ENCODE assay signal across 21 cellular contexts in the genomic region with DNA sequence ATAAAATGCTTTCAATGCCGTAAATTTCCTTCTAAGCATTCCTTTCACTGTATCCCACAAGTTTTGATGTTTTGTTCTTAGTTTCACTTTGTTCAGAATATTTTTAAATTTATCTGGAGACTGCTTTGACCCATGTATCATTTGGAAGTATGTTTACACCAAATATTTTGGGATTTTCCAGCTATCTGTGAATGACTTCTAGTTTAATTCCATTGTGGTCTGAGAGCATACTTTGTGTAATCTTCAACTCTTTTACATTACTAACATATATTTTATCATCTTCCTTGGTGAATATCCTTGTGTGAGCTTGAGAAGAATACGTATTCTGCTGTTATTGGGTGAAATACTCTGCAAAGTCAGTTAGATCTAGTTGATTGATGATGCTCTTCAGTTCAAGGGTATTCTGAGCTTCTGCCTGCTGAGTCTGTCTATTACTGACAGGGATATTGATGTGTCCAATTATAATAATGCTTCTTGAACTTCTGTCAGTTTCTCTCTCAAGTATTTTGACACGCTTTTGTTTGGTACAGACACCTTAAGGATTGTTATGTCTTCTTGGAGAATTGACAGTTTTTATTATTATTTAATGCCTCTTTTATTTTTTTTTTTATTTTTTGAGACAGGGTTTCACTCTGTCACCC. TPM values are rescaled to one million over a fixed set of nuclear protein-coding genes. Genes with fewer than 3 reads are reported as not detected.
DNase-seq lines count a peak whose midpoint lies in the region; ATAC-seq, FAIRE-seq and TF ChIP-seq lines count a peak whose summit lies in the region.
"Had no signal": no experiment of that assay in that cellular context is flagged by ENCODE, and none has a peak within 500 bp of the region (broad histone marks: within the 10 kb centered on the region; RNA-seq: fewer than 3 reads in every experiment).

No MANE protein-coding gene starts in this region.

- FAIRE-seq in endometrium (lab: Jason Lieb, UNC), result peak; percentile 60
- FAIRE-seq: HTR-8/SVneo had no signal

- H3K27ac Mint-ChIP-seq in Calu3 (ENCODE audit: unreplicated experiment) (peak overlapping the region; percentile 14), nephron progenitor cell (peak overlapping the region; percentile 12)
- H3K27ac Mint-ChIP-seq: activated T-helper 2 cell treated with anti-CD3 and anti-CD28 coated beads, Interferon-gamma antibody, Interleukin-2, Interleukin-4, amounts not matched to agents 10 μg/mL and 5 μg/mL and 100 μg/mL, durations not matched to agents 14 hours and 24 hours and 36 hours; T-helper 1 cell treated with Interleukin-12 subunit alpha and Interleukin-12 subunit beta and Interleukin-4 antibody, amounts not matched to agents 30 μg/mL and 1 μg/mL, for 36 hours had no signal

- H3K79me2 ChIP-seq in KMS-11 (ENCODE audit: insufficient read depth, low read depth), result peaks cover 97% of the 10 kb centered on the region

- no peaks in the 10 kb centered on the region for H3K27me3 ChIP-seq in KMS-11 (ENCODE audit: insufficient read depth, low read depth)
- no peaks in the 10 kb centered on the region for H3K27me3 ChIP-seq in upper lobe of right lung
- H3K27me3 ChIP-seq: BE2C, foreskin keratinocyte, tibial artery had no signal

- CTCF ChIA-PET in Calu3 (lab: Charles Lee), result no interaction called here

- DNase-seq in Calu3 (no peak), nephron progenitor cell (no peak), NCI-H187 treated with DMSO at 0.1 percent for 48 hours (lab: John Stamatoyannopoulos, UW) (no peak), upper lobe of right lung (no peak), NCI-H1092 (lab: John Stamatoyannopoulos, UW) (no peak)
- DNase-seq: activated CD4-positive, CD25-positive, alpha-beta regulatory T cell; BE2C; effector memory CD4-positive, alpha-beta T cell; foreskin keratinocyte; NCI-H1930; NCI-H510A treated with DMSO at 0.1 percent for 48 hours; SHP77 treated with DMSO at 0.1 percent for 48 hours; stimulated activated CD4-positive, alpha-beta T cell treated with anti-CD3 and anti-CD28 coated beads, Interleukin-4, amount 100 ng/mL, for 4 hours; stimulated activated CD8-positive, alpha-beta memory T cell treated with anti-CD3 and anti-CD28 coated beads, Interleukin-4, amount 100 ng/mL, for 48 hours; tibial artery had no signal

- H3K27me3 Mint-ChIP-seq in Calu3 (ENCODE audit: unreplicated experiment) (no peaks in the 10 kb centered on the region), nephron progenitor cell (ENCODE audit: low read depth, poor library complexity) (no peaks in the 10 kb centered on the region)

- H3K9ac ChIP-seq in KMS-11, result no peak overlapping the region

- no peak overlapping the region for H2AFZ ChIP-seq in KMS-11 (ENCODE audit: low read depth)

- H3K9me3 Mint-ChIP-seq in Calu3 (ENCODE audit: low read depth, unreplicated experiment), result no peaks in the 10 kb centered on the region
- peaks cover 45% of the 10 kb centered on the region for H3K9me3 Mint-ChIP-seq in nephron progenitor cell
- H3K9me3 Mint-ChIP-seq: activated T-helper 2 cell treated with anti-CD3 and anti-CD28 coated beads, Interferon-gamma antibody, Interleukin-2, Interleukin-4, amounts not matched to agents 10 μg/mL and 5 μg/mL and 100 μg/mL, durations not matched to agents 14 hours and 24 hours and 36 hours; T-helper 1 cell treated with Interleukin-12 subunit alpha and Interleukin-12 subunit beta and Interleukin-4 antibody, amounts not matched to agents 30 μg/mL and 1 μg/mL, for 36 hours had no signal

- BruUV-seq in Calu3 (replicated peaks; lab: Mats Ljungman, UMichigan), result no TSS peak

- no peak overlapping the region for H3K27ac ChIP-seq in KMS-11
- no peak overlapping the region for H3K27ac ChIP-seq in upper lobe of right lung
- H3K27ac ChIP-seq: foreskin keratinocyte, tibial artery had no signal

- intact Hi-C loops in Calu3 (cut with micrococcal nuclease; ENCODE audit: unreplicated experiment), result no loop called here
- intact Hi-C loops in upper lobe of right lung (cut with DNase I), result no loop called here

- H3K4me1 Mint-ChIP-seq in Calu3 (ENCODE audit: low read depth, unreplicated experiment) (peaks cover 78% of the 10 kb centered on the region), nephron progenitor cell (peaks cover 11% of the 10 kb centered on the region)

- H3K36me3 ChIP-seq in KMS-11 (ENCODE audit: insufficient read depth) (no peaks in the 10 kb centered on the region), upper lobe of right lung (no peaks in the 10 kb centered on the region)
- H3K36me3 ChIP-seq: BE2C, tibial artery had no signal

- H3K9me3 ChIP-seq in upper lobe of right lung, result no peaks in the 10 kb centered on the region
- H3K9me3 ChIP-seq: BE2C, tibial artery had no signal

- H3K4me3 ChIP-seq in KMS-11 (IDR thresholded peaks at IDR 0.05; ENCODE audit: insufficient read depth, low read depth, low read length) (no peak overlapping the region), upper lobe of right lung (no peak overlapping the region)
- H3K4me3 ChIP-seq: tibial artery had no signal

- TF ChIP-seq CTCF in Calu3 (IDR thresholded peaks at IDR 0.05; ENCODE audit: unreplicated experiment) (no peak), KMS-11 (conservative IDR thresholded peaks at IDR 0.05; ENCODE audit: low read depth, low read length) (no peak), nephron progenitor cell (IDR thresholded peaks at IDR 0.05) (no peak), upper lobe of right lung (IDR thresholded peaks at IDR 0.05) (no peak)

- peaks cover 20% of the 10 kb centered on the region for H3K4me1 ChIP-seq in KMS-11 (ENCODE audit: low read depth, poor library complexity, severe bottlenecking)
- H3K4me1 ChIP-seq in upper lobe of right lung, result peaks cover 68% of the 10 kb centered on the region
- H3K4me1 ChIP-seq: BE2C, foreskin keratinocyte had no signal

- H3K4me3 Mint-ChIP-seq in Calu3 (ENCODE audit: low read depth, unreplicated experiment), result peak overlapping the region; percentile 57
- H3K4me3 Mint-ChIP-seq in nephron progenitor cell, result no peak overlapping the region

- H3K36me3 Mint-ChIP-seq in Calu3 (ENCODE audit: insufficient read depth, unreplicated experiment) (peaks cover 6% of the 10 kb centered on the region), nephron progenitor cell (ENCODE audit: low read depth) (peaks cover 61% of the 10 kb centered on the region)

- H3K4me2 ChIP-seq in KMS-11, result peak overlapping the region; percentile 14

- no peak for ATAC-seq in upper lobe of right lung
- ATAC-seq in GM19023 (IDR thresholded peaks at IDR 0.05; ENCODE audit: unreplicated experiment), result no peak
- ATAC-seq: foreskin keratinocyte had no signal

- peaks cover 21% of the 10 kb centered on the region; the same call in 1 of the 2 replicates for H4K20me1 ChIP-seq in KMS-11 (ENCODE audit: insufficient read depth)

RNA-seq across cellular contexts. Expression of a gene that starts 31.6 kb away (rescaled TPM):
- total RNA-seq in Calu3 (2022) (36.8 and 47.1 TPM in 2 replicates), upper lobe of right lung (66.0 TPM)
